In genomic region chr1:212595229-212595628, GRCh38 we compare ENCODE assay signal across 14 cellular contexts. TPM values are rescaled to one million over a fixed set of nuclear protein-coding genes. Genes with fewer than 3 reads are reported as not detected.
DNase-seq lines count a peak whose midpoint lies in the region; ATAC-seq, FAIRE-seq and TF ChIP-seq lines count a peak whose summit lies in the region.
"Had no signal": no experiment of that assay in that cellular context is flagged by ENCODE, and none has a peak within 500 bp of the region (broad histone marks: within the 10 kb centered on the region; RNA-seq: fewer than 3 reads in every experiment).

No MANE protein-coding gene starts in this region.

- peaks cover 7% of the 10 kb centered on the region for H3K27me3 Mint-ChIP-seq in activated CD8-positive, alpha-beta T cell treated with anti-CD3 and anti-CD28 coated beads for 36 hours

- no peaks in the 10 kb centered on the region for H4K20me1 ChIP-seq in GM23248 (ENCODE audit: insufficient read depth)

- H3K9me3 ChIP-seq in A549 (no peaks in the 10 kb centered on the region), GM23248 (ENCODE audit: low read depth) (no peaks in the 10 kb centered on the region), spleen (no peaks in the 10 kb centered on the region)
- H3K9me3 ChIP-seq: gastroesophageal sphincter had no signal

- H3K79me2 ChIP-seq in GM23248 (ENCODE audit: insufficient read depth): no peaks in the 10 kb centered on the region

- no peak overlapping the region for H2AFZ ChIP-seq in GM23248
- H2AFZ ChIP-seq: neural progenitor cell had no signal

- peak overlapping the region; percentile 55; the same call in 2 of the 3 replicates for H3K4me2 ChIP-seq in A549
- no peak overlapping the region for H3K4me2 ChIP-seq in GM23248 (ENCODE audit: unreplicated experiment)
- H3K4me2 ChIP-seq: neural progenitor cell had no signal

- H3K27ac ChIP-seq in A549 (peak overlapping the region; percentile 79 to 84; a peak in 5 of 6 replicates), GM23248 (peak overlapping the region; percentile 88), spleen (peak overlapping the region in 1 of 8 donors; percentile 69)
- H3K27ac ChIP-seq: neural progenitor cell, SK-N-MC had no signal

- H3K9ac ChIP-seq in GM23248: no peak overlapping the region
- H3K9ac ChIP-seq: neural progenitor cell had no signal

- no peak overlapping the region for H3K4me3 ChIP-seq in A549
- H3K4me3 ChIP-seq in GM23248: no peak overlapping the region
- H3K4me3 ChIP-seq in spleen: no peak overlapping the region
- H3K4me3 ChIP-seq: gastroesophageal sphincter, neural progenitor cell, SK-N-MC had no signal

- H3K36me3 ChIP-seq in GM23248 (ENCODE audit: low read depth) (no peaks in the 10 kb centered on the region), spleen (no peaks in the 10 kb centered on the region)
- H3K36me3 ChIP-seq: gastroesophageal sphincter, neural progenitor cell had no signal

- ATAC-seq in A549 (no peak), GM21737 (IDR thresholded peaks at IDR 0.05; ENCODE audit: unreplicated experiment) (no peak), GM21390 (IDR thresholded peaks at IDR 0.05; ENCODE audit: unreplicated experiment) (no peak)
- ATAC-seq in activated CD8-positive, alpha-beta T cell treated with anti-CD3 and anti-CD28 coated beads for 36 hours: no peak
- ATAC-seq: gastroesophageal sphincter had no signal

- in situ Hi-C loops in GM23248 (cut with MboI): no loop called here

- peaks cover 5% of the 10 kb centered on the region; the same call in 1 of the 2 replicates for H3F3A ChIP-seq in GM23248 (ENCODE audit: insufficient read depth)

- no peak overlapping the region for H3K4me3 Mint-ChIP-seq in activated CD8-positive, alpha-beta T cell treated with anti-CD3 and anti-CD28 coated beads for 36 hours
- H3K4me3 Mint-ChIP-seq: CD14-positive monocyte, neural progenitor cell had no signal

- intact Hi-C loops in activated CD8-positive, alpha-beta T cell treated with anti-CD3 and anti-CD28 coated beads for 36 hours (cut with micrococcal nuclease): no loop called here
- intact Hi-C loops in spleen (cut with DNase I; ENCODE audit: low total_unique reads): no loop called here

- H3K36me3 Mint-ChIP-seq in activated CD8-positive, alpha-beta T cell treated with anti-CD3 and anti-CD28 coated beads for 36 hours (ENCODE audit: low read depth): no peaks in the 10 kb centered on the region
- H3K36me3 Mint-ChIP-seq: CD14-positive monocyte, neural progenitor cell had no signal

- peaks cover 27% of the 10 kb centered on the region for H3K4me1 Mint-ChIP-seq in activated CD8-positive, alpha-beta T cell treated with anti-CD3 and anti-CD28 coated beads for 36 hours (ENCODE audit: low read depth)

- no peak for TF ChIP-seq POLR2A in A549 (IDR thresholded peaks at IDR 0.05; ENCODE audit: low read length)
- TF ChIP-seq POLR2A in spleen (IDR thresholded peaks at IDR 0.05): no peak

- FAIRE-seq in A549 (lab: Jason Lieb, UNC): no peak

- H3K27ac Mint-ChIP-seq in activated CD8-positive, alpha-beta T cell treated with anti-CD3 and anti-CD28 coated beads for 36 hours: peak overlapping the region; percentile 94
- H3K27ac Mint-ChIP-seq: neural progenitor cell had no signal

- no peak for TF ChIP-seq RAD21 in A549 (conservative IDR thresholded peaks at IDR 0.05 in 1 of 2, IDR thresholded peaks at IDR 0.05 in 1 of 2)

- no peaks in the 10 kb centered on the region for H3K9me2 ChIP-seq in GM23248 (ENCODE audit: insufficient read depth)

- POLR2A ChIA-PET in A549 (lab: Yijun Ruan, JAX): interaction anchor here (1.1 kb wide), 1 partner anchor 13 kb away, joined by 6 read pairs; the partner anchor contains the start of gene ATF3
- POLR2A ChIA-PET in activated CD8-positive, alpha-beta T cell treated with anti-CD3 and anti-CD28 coated beads for 36 hours (lab: Charles Lee): no interaction called here

- 99% methylated on average over 6 of the region's 8 CpGs for WGBS in A549 (ENCODE audit: missing lambda C conversion rate)
- 95 to 99% methylated on average over 8 of the region's 8 CpGs for WGBS in GM23248 (ENCODE audit: low coverage in 1 of 2, low lambda C conversion rate in 2 of 2, missing lambda C conversion rate in 2 of 2), 2 experiments
- WGBS in spleen, 5 donors: 93 to 97% (median 95%) methylated on average over 8 of the region's 8 CpGs

- TF ChIP-seq CTCF in A549 (IDR thresholded peaks at IDR 0.05) (no peak), spleen (IDR thresholded peaks at IDR 0.05 in 8 of 11, conservative IDR thresholded peaks at IDR 0.05 in 3 of 11) (no peak)
- TF ChIP-seq CTCF in activated CD8-positive, alpha-beta T cell treated with anti-CD3 and anti-CD28 coated beads for 36 hours (IDR thresholded peaks at IDR 0.05): no peak

- DNase-seq in A549 (ENCODE audit: low read depth in 1 of 2, low spot score in 1 of 2): no peak
- DNase-seq in GM23248: no peak
- DNase-seq in activated CD8-positive, alpha-beta T cell treated with anti-CD3 and anti-CD28 coated beads for 36 hours: no peak
- peak; percentile 72 for DNase-seq in islet precursor cell
- no peak for DNase-seq in spleen
- no peak for DNase-seq in NCI-H1048 (lab: John Stamatoyannopoulos, UW)
- DNase-seq: activated CD4-positive, CD25-positive, alpha-beta regulatory T cell treated with anti-CD3 and anti-CD28 coated beads, Interleukin-2, amount 50 U/mL, for 72 hours; NCI-H524 had no signal

- CTCF ChIA-PET in A549 (lab: Yijun Ruan, JAX): interaction anchor here (0.8 to 2.5 kb wide), 8 partner anchors 9 to 139 kb away, joined by 3 to 17 read pairs (median 5); no protein-coding TSS in a partner anchor
- CTCF ChIA-PET in activated CD8-positive, alpha-beta T cell treated with anti-CD3 and anti-CD28 coated beads for 36 hours (lab: Charles Lee): interaction anchor here (2.2 kb wide), 1 partner anchor 118 kb away, joined by 11 read pairs; no protein-coding TSS in a partner anchor

- no peaks in the 10 kb centered on the region for H3K9me3 Mint-ChIP-seq in activated CD8-positive, alpha-beta T cell treated with anti-CD3 and anti-CD28 coated beads for 36 hours
- H3K9me3 Mint-ChIP-seq: neural progenitor cell had no signal

- peaks cover 30% of the 10 kb centered on the region for H3K4me1 ChIP-seq in A549
- peaks cover 13% of the 10 kb centered on the region for H3K4me1 ChIP-seq in GM23248 (ENCODE audit: insufficient read depth)
- peaks cover 0 to 15% (median 12%) of the 10 kb centered on the region in 6 donors for H3K4me1 ChIP-seq in spleen

- H3K27me3 ChIP-seq in GM23248 (replicated peaks; ENCODE audit: insufficient read depth): peaks cover 20% of the 10 kb centered on the region
- H3K27me3 ChIP-seq in spleen (replicated peaks in 1 of 7): peaks cover 0 to 11% (median 0%) of the 10 kb centered on the region in 7 donors
- H3K27me3 ChIP-seq: gastroesophageal sphincter had no signal

- TF ChIP-seq EP300 in A549 (IDR thresholded peaks at IDR 0.05): no peak

TF ChIP-seq in A549, 52 proteins besides CTCF, POLR2A, EP300 and RAD21:
- TF ChIP-seq BHLHE40 (IDR thresholded peaks at IDR 0.05; ENCODE audit: low read depth, low read length): no peak
- TF ChIP-seq SREBF2 (IDR thresholded peaks at IDR 0.05): no peak
- no peak for TF ChIP-seq CBX2 (IDR thresholded peaks at IDR 0.05; ENCODE audit: borderline replicate concordance, low read depth)
- TF ChIP-seq CEBPB (IDR thresholded peaks at IDR 0.05): no peak

RNA-seq across cellular contexts. Expression of gene ATF3, which starts 13.3 kb away (rescaled TPM):
- 33.4 and 62.9 TPM in 2 replicates for polyA plus RNA-seq in A549 (2011; rRNA removed)
- 29.2 and 44.9 TPM in 2 replicates for polyA plus RNA-seq in A549 (2012; cell fraction: cytosol; rRNA removed)
- polyA plus RNA-seq in A549 (2012; cell fraction: nucleus; rRNA removed): 81.6 and 101 TPM in 2 replicates
- polyA plus RNA-seq in A549 (2017; fragmentation: RNase III; extraction: RNeasy Plus Mini Kit Qiagen cat#74134 plus additional on column Dnase treatment): 4.4 to 5.0 TPM (median 4.7 TPM) in 3 replicates
- polyA minus RNA-seq in A549 (2011; rRNA and poly(A)+ RNA removed): 106 and 171 TPM in 2 replicates
- 0.86 and 4.9 TPM in 2 replicates for total RNA-seq in GM23248 (2014; rRNA removed; shearing (Covaris generic))
- polyA plus RNA-seq in GM23248 (2016; fragmentation: Nextera tagmentation; extraction: Ambion mirVana): 1.5 and 1.7 TPM in 2 replicates
- total RNA-seq in activated CD8-positive, alpha-beta T cell treated with anti-CD3 and anti-CD28 coated beads for 36 hours: 10 to 100 TPM; 35.4 to 41.3 TPM
- total RNA-seq in spleen: 10 to 100 TPM in 3 of 7 donors, 1 to 10 TPM in 4; 1.4 to 31.8 (median 8.3) TPM
- 10 to 100 TPM in 1 of 3 donors, 1 to 10 TPM in 2; 2.4 to 10.7 (median 4.5) TPM for polyA plus RNA-seq in spleen
